ENCODE assay signal across 1 cellular context in genomic region chr3:58237238-58237939, GRCh38.
TF ChIP-seq lines count a peak whose summit lies in the region.

ABHD6 (plus strand) TSS chr3:58237792; CDS start chr3:58256587, 18,795 bp downstream.

TF ChIP-seq in HepG2, 621 proteins besides CTCF, POLR2A, EP300 and RAD21 (continued from another document and continues in another):
- TF ChIP-seq, protein P1, sequence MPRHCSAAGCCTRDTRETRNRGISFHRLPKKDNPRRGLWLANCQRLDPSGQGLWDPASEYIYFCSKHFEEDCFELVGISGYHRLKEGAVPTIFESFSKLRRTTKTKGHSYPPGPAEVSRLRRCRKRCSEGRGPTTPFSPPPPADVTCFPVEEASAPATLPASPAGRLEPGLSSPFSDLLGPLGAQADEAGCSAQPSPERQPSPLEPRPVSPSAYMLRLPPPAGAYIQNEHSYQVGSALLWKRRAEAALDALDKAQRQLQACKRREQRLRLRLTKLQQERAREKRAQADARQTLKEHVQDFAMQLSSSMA (CRISPR knock-in tag; IDR thresholded peaks at IDR 0.05): peak; percentile 46; the same call in 1 of the 2 replicates
- TF ChIP-seq PHF8 (CRISPR knock-in tag; IDR thresholded peaks at IDR 0.05) (peak; percentile 67; the same call in 1 of the 2 replicates), KDM5A (IDR thresholded peaks at IDR 0.05; ENCODE audit: borderline replicate concordance, low read length) (peak; percentile 48; the same call in 1 of the 2 replicates), ZNF10 (CRISPR knock-in tag; IDR thresholded peaks at IDR 0.05; ENCODE audit: borderline replicate concordance, low read depth) (no peak), SKI (IDR thresholded peaks at IDR 0.05; ENCODE audit: partially characterized antibody) (peak; percentile 39), ETV5 (CRISPR knock-in tag; IDR thresholded peaks at IDR 0.05; ENCODE audit: borderline replicate concordance) (0 out of 2 replicates have a peak, but pooled peaks have one; percentile 6), TAF1 (CRISPR knock-in tag; IDR thresholded peaks at IDR 0.05) (peak; percentile 24), MYC (CRISPR knock-in tag; IDR thresholded peaks at IDR 0.05; ENCODE audit: borderline replicate concordance) (peak; percentile 20; the same call in 1 of the 2 replicates), KLF16 (CRISPR knock-in tag; IDR thresholded peaks at IDR 0.05) (0 out of 4 replicates have a peak, but pooled peaks of 1 of the 2 experiments have one; percentile 9), REXO4 (CRISPR knock-in tag; IDR thresholded peaks at IDR 0.05; ENCODE audit: borderline replicate concordance) (no peak), ZMYM2 (CRISPR knock-in tag; IDR thresholded peaks at IDR 0.05) (peak; percentile 60; the same call in 1 of the 2 replicates), MEIS1 (CRISPR knock-in tag; IDR thresholded peaks at IDR 0.05; ENCODE audit: borderline replicate concordance) (peak; percentile 45; the same call in 1 of the 2 replicates), ZNF713 (CRISPR knock-in tag; IDR thresholded peaks at IDR 0.05) (no peak), ZFP90 (CRISPR knock-in tag; IDR thresholded peaks at IDR 0.05; ENCODE audit: borderline replicate concordance) (no peak), ZNF605 (CRISPR knock-in tag; IDR thresholded peaks at IDR 0.05) (no peak; the same call in none of the 2 replicates), KLF11 (CRISPR knock-in tag; IDR thresholded peaks at IDR 0.05) (0 out of 2 replicates have a peak, but pooled peaks have one; percentile 6), ZNF703 (CRISPR knock-in tag; IDR thresholded peaks at IDR 0.05; ENCODE audit: borderline replicate concordance) (peak; percentile 31; the same call in 1 of the 2 replicates), GATAD1 (CRISPR knock-in tag; IDR thresholded peaks at IDR 0.05) (0 out of 2 replicates have a peak, but pooled peaks have one; percentile 28), RNF2 (conservative IDR thresholded peaks at IDR 0.05; ENCODE audit: low read depth) (no peak), ZNF543 (CRISPR knock-in tag; IDR thresholded peaks at IDR 0.05) (0 out of 2 replicates have a peak, but pooled peaks have one; percentile 5), U2AF1 (optimal IDR thresholded peaks at IDR 0.05; ENCODE audit: low read depth, low read length) (no peak), SP2 (CRISPR knock-in tag; IDR thresholded peaks at IDR 0.05) (no peak), GLI4 (CRISPR knock-in tag; IDR thresholded peaks at IDR 0.05; ENCODE audit: borderline replicate concordance) (no peak), TIGD3 (CRISPR knock-in tag; IDR thresholded peaks at IDR 0.05; ENCODE audit: borderline replicate concordance) (no peak), IRF1 (CRISPR knock-in tag; IDR thresholded peaks at IDR 0.05; ENCODE audit: low read depth) (no peak), KMT2B (CRISPR knock-in tag; IDR thresholded peaks at IDR 0.05) (no peak), SP5 (CRISPR knock-in tag; IDR thresholded peaks at IDR 0.05; ENCODE audit: borderline replicate concordance, low read depth) (peak; percentile 35; the same call in 1 of the 2 replicates), ZNF317 (CRISPR knock-in tag; IDR thresholded peaks at IDR 0.05) (no peak; the same call in 1 of the 2 replicates), ZSCAN29 (CRISPR knock-in tag; conservative IDR thresholded peaks at IDR 0.05) (0 out of 2 replicates have a peak, but pooled peaks have one; percentile 35), ERF (CRISPR knock-in tag; IDR thresholded peaks at IDR 0.05) (peak; percentile 55; the same call in 1 of the 2 replicates), TFAP4 (IDR thresholded peaks at IDR 0.05; ENCODE audit: borderline replicate concordance, low read depth) (peak; percentile 83; the same call in 1 of the 2 replicates), ZMYM4 (CRISPR knock-in tag; IDR thresholded peaks at IDR 0.05) (peak; percentile 49), ZEB1 (IDR thresholded peaks at IDR 0.05; ENCODE audit: insufficient replicate concordance, low read depth) (peak; percentile 5), ZNF691 (CRISPR knock-in tag; IDR thresholded peaks at IDR 0.05; ENCODE audit: borderline replicate concordance, low read depth) (0 out of 2 replicates have a peak, but pooled peaks have one; percentile 14), NR2F2 (IDR thresholded peaks at IDR 0.05; ENCODE audit: borderline replicate concordance, low read depth) (no peak), ZNF883 (CRISPR knock-in tag; IDR thresholded peaks at IDR 0.05; ENCODE audit: not compliant biosample characterization) (peak; percentile 13), TMF1 (CRISPR knock-in tag; IDR thresholded peaks at IDR 0.05; ENCODE audit: low read depth) (no peak), POLR2AphosphoS5 (IDR thresholded peaks at IDR 0.05; ENCODE audit: low read depth, low read length) (peak; percentile 47), NONO (IDR thresholded peaks at IDR 0.05) (no peak), NONO (CRISPR knock-in tag; conservative IDR thresholded peaks at IDR 0.05) (peak; percentile 31; the same call in 1 of the 2 replicates)
- TF ChIP-seq, protein P2, sequence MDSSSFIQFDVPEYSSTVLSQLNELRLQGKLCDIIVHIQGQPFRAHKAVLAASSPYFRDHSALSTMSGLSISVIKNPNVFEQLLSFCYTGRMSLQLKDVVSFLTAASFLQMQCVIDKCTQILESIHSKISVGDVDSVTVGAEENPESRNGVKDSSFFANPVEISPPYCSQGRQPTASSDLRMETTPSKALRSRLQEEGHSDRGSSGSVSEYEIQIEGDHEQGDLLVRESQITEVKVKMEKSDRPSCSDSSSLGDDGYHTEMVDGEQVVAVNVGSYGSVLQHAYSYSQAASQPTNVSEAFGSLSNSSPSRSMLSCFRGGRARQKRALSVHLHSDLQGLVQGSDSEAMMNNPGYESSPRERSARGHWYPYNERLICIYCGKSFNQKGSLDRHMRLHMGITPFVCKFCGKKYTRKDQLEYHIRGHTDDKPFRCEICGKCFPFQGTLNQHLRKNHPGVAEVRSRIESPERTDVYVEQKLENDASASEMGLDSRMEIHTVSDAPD (CRISPR knock-in tag; IDR thresholded peaks at IDR 0.05): 0 out of 2 replicates have a peak, but pooled peaks have one; percentile 6
- TF ChIP-seq, protein P3, sequence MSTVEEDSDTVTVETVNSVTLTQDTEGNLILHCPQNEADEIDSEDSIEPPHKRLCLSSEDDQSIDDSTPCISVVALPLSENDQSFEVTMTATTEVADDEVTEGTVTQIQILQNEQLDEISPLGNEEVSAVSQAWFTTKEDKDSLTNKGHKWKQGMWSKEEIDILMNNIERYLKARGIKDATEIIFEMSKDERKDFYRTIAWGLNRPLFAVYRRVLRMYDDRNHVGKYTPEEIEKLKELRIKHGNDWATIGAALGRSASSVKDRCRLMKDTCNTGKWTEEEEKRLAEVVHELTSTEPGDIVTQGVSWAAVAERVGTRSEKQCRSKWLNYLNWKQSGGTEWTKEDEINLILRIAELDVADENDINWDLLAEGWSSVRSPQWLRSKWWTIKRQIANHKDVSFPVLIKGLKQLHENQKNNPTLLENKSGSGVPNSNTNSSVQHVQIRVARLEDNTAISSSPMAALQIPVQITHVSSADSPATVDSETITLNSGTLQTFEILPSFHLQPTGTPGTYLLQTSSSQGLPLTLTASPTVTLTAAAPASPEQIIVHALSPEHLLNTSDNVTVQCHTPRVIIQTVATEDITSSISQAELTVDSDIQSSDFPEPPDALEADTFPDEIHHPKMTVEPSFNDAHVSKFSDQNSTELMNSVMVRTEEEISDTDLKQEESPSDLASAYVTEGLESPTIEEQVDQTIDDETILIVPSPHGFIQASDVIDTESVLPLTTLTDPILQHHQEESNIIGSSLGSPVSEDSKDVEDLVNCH (CRISPR knock-in tag; IDR thresholded peaks at IDR 0.05): no peak
- TF ChIP-seq, protein P4, sequence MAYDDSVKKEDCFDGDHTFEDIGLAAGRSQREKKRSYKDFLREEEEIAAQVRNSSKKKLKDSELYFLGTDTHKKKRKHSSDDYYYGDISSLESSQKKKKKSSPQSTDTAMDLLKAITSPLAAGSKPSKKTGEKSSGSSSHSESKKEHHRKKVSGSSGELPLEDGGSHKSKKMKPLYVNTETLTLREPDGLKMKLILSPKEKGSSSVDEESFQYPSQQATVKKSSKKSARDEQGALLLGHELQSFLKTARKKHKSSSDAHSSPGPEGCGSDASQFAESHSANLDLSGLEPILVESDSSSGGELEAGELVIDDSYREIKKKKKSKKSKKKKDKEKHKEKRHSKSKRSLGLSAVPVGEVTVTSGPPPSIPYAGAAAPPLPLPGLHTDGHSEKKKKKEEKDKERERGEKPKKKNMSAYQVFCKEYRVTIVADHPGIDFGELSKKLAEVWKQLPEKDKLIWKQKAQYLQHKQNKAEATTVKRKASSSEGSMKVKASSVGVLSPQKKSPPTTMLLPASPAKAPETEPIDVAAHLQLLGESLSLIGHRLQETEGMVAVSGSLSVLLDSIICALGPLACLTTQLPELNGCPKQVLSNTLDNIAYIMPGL (CRISPR knock-in tag; IDR thresholded peaks at IDR 0.05; ENCODE audit: borderline replicate concordance in 1 of 2, low read depth in 1 of 2): peak; percentile 76 to 79
- TF ChIP-seq, protein P5, sequence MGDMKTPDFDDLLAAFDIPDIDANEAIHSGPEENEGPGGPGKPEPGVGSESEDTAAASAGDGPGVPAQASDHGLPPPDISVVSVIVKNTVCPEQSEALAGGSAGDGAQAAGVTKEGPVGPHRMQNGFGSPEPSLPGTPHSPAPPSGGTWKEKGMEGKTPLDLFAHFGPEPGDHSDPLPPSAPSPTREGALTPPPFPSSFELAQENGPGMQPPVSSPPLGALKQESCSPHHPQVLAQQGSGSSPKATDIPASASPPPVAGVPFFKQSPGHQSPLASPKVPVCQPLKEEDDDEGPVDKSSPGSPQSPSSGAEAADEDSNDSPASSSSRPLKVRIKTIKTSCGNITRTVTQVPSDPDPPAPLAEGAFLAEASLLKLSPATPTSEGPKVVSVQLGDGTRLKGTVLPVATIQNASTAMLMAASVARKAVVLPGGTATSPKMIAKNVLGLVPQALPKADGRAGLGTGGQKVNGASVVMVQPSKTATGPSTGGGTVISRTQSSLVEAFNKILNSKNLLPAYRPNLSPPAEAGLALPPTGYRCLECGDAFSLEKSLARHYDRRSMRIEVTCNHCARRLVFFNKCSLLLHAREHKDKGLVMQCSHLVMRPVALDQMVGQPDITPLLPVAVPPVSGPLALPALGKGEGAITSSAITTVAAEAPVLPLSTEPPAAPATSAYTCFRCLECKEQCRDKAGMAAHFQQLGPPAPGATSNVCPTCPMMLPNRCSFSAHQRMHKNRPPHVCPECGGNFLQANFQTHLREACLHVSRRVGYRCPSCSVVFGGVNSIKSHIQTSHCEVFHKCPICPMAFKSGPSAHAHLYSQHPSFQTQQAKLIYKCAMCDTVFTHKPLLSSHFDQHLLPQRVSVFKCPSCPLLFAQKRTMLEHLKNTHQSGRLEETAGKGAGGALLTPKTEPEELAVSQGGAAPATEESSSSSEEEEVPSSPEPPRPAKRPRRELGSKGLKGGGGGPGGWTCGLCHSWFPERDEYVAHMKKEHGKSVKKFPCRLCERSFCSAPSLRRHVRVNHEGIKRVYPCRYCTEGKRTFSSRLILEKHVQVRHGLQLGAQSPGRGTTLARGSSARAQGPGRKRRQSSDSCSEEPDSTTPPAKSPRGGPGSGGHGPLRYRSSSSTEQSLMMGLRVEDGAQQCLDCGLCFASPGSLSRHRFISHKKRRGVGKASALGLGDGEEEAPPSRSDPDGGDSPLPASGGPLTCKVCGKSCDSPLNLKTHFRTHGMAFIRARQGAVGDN (CRISPR knock-in tag; IDR thresholded peaks at IDR 0.05): peak; percentile 46
- TF ChIP-seq, protein P6, sequence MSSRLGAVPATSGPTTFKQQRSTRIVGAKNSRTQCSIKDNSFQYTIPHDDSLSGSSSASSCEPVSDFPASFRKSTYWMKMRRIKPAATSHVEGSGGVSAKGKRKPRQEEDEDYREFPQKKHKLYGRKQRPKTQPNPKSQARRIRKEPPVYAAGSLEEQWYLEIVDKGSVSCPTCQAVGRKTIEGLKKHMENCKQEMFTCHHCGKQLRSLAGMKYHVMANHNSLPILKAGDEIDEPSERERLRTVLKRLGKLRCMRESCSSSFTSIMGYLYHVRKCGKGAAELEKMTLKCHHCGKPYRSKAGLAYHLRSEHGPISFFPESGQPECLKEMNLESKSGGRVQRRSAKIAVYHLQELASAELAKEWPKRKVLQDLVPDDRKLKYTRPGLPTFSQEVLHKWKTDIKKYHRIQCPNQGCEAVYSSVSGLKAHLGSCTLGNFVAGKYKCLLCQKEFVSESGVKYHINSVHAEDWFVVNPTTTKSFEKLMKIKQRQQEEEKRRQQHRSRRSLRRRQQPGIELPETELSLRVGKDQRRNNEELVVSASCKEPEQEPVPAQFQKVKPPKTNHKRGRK (CRISPR knock-in tag; IDR thresholded peaks at IDR 0.05): no peak
